ENCODE assay signal across 15 cellular contexts in genomic region chr17:8946476-8946875, GRCh38. TPM values are rescaled to one million over a fixed set of nuclear protein-coding genes. Genes with fewer than 3 reads are reported as not detected.
DNase-seq lines count a peak whose midpoint lies in the region; ATAC-seq and TF ChIP-seq lines count a peak whose summit lies in the region.
"Had no signal": no experiment of that assay in that cellular context is flagged by ENCODE, and none has a peak within 500 bp of the region (broad histone marks: within the 10 kb centered on the region; RNA-seq: fewer than 3 reads in every experiment).

No MANE protein-coding gene starts in this region.

- H3K36me3 ChIP-seq in left lung = peaks cover 0 to 11% of the 10 kb centered on the region in 2 donors
- H3K36me3 ChIP-seq: tibial artery had no signal

- peak overlapping the region; percentile 32 for H3K27ac Mint-ChIP-seq in activated T-helper 1 cell treated with anti-CD3 and anti-CD28 coated beads, Interleukin-12 subunit alpha, Interleukin-12 subunit beta, Interleukin-2, Interleukin-4 antibody, amounts not matched to agents 30 ng/mL and 10 ng/mL and 1 ng/mL, durations not matched to agents 14 hours and 24 hours and 36 hours

- DNase-seq in AG10803 (ENCODE audit: low read depth) (peak; percentile 37), EL (peak; percentile 63), left lung (peak in 1 of 2 donors; percentile 56), putamen (ENCODE audit: low spot score) (no peak), ecto neural progenitor cell (ENCODE audit: low spot score) (no peak), Kasumi-1 (lab: John Stamatoyannopoulos, UW) (no peak)
- DNase-seq in activated T-helper 1 cell treated with anti-CD3 and anti-CD28 coated beads, Interleukin-12 subunit alpha, Interleukin-12 subunit beta, Interleukin-2, Interleukin-4 antibody, amounts not matched to agents 30 ng/mL and 10 ng/mL and 1 ng/mL, durations not matched to agents 14 hours and 24 hours and 36 hours (ENCODE audit: low spot score) = no peak
- DNase-seq: C1 segment of cervical spinal cord, GF-D8, mucosa of descending colon, tibial artery had no signal

- peaks cover 0 to 7% of the 10 kb centered on the region in 2 donors for H3K27me3 ChIP-seq in left lung

- peaks cover 49% of the 10 kb centered on the region for H3K36me3 Mint-ChIP-seq in activated T-helper 1 cell treated with anti-CD3 and anti-CD28 coated beads, Interleukin-12 subunit alpha, Interleukin-12 subunit beta, Interleukin-2, Interleukin-4 antibody, amounts not matched to agents 30 ng/mL and 10 ng/mL and 1 ng/mL, durations not matched to agents 14 hours and 24 hours and 36 hours (ENCODE audit: low read depth)

- H3K9me3 Mint-ChIP-seq in activated T-helper 1 cell treated with anti-CD3 and anti-CD28 coated beads, Interleukin-12 subunit alpha, Interleukin-12 subunit beta, Interleukin-2, Interleukin-4 antibody, amounts not matched to agents 30 ng/mL and 10 ng/mL and 1 ng/mL, durations not matched to agents 14 hours and 24 hours and 36 hours = peaks cover 18% of the 10 kb centered on the region

- peak; percentile 47 for ATAC-seq in left lung
- no peak for ATAC-seq in GM21737 (IDR thresholded peaks at IDR 0.05; ENCODE audit: unreplicated experiment)
- ATAC-seq: mucosa of descending colon had no signal

- H3K4me3 ChIP-seq in AG10803 (ENCODE audit: low read length) = no peak overlapping the region
- H3K4me3 ChIP-seq in left lung = no peak overlapping the region
- H3K4me3 ChIP-seq: mucosa of descending colon, tibial artery had no signal

- intact Hi-C loops in activated T-helper 1 cell treated with anti-CD3 and anti-CD28 coated beads, Interleukin-12 subunit alpha, Interleukin-12 subunit beta, Interleukin-2, Interleukin-4 antibody, amounts not matched to agents 30 ng/mL and 10 ng/mL and 1 ng/mL, durations not matched to agents 14 hours and 24 hours and 36 hours (cut with micrococcal nuclease) = no loop called here
- intact Hi-C loops in left lung (cut with DNase I) = no loop called here

- H3K4me1 ChIP-seq in left lung = peaks cover 0 to 91% of the 10 kb centered on the region in 2 donors
- H3K4me1 ChIP-seq: tibial artery had no signal

- TF ChIP-seq CTCF in AG10803 (conservative IDR thresholded peaks at IDR 0.05; ENCODE audit: low read length) (no peak), left lung (IDR thresholded peaks at IDR 0.05) (no peak)

- H3K27ac ChIP-seq in left lung = peak overlapping the region in 1 of 2 donors; percentile 83
- H3K27ac ChIP-seq: tibial artery, VCaP had no signal

- peaks cover 69% of the 10 kb centered on the region for H3K4me1 Mint-ChIP-seq in activated T-helper 1 cell treated with anti-CD3 and anti-CD28 coated beads, Interleukin-12 subunit alpha, Interleukin-12 subunit beta, Interleukin-2, Interleukin-4 antibody, amounts not matched to agents 30 ng/mL and 10 ng/mL and 1 ng/mL, durations not matched to agents 14 hours and 24 hours and 36 hours (ENCODE audit: low read depth)

- no peak overlapping the region for H3K4me3 Mint-ChIP-seq in activated T-helper 1 cell treated with anti-CD3 and anti-CD28 coated beads, Interleukin-12 subunit alpha, Interleukin-12 subunit beta, Interleukin-2, Interleukin-4 antibody, amounts not matched to agents 30 ng/mL and 10 ng/mL and 1 ng/mL, durations not matched to agents 14 hours and 24 hours and 36 hours

- H3K9me3 ChIP-seq in left lung = no peaks in the 10 kb centered on the region
- H3K9me3 ChIP-seq: mucosa of descending colon had no signal

- H3K27me3 Mint-ChIP-seq in activated T-helper 1 cell treated with anti-CD3 and anti-CD28 coated beads, Interleukin-12 subunit alpha, Interleukin-12 subunit beta, Interleukin-2, Interleukin-4 antibody, amounts not matched to agents 30 ng/mL and 10 ng/mL and 1 ng/mL, durations not matched to agents 14 hours and 24 hours and 36 hours (ENCODE audit: insufficient read depth) = no peaks in the 10 kb centered on the region

RNA-seq across cellular contexts. Expression of gene PIK3R5, which starts 19.0 kb away (rescaled TPM):
- total RNA-seq in activated T-helper 1 cell treated with anti-CD3 and anti-CD28 coated beads, Interleukin-12 subunit alpha, Interleukin-12 subunit beta, Interleukin-2, Interleukin-4 antibody, amounts not matched to agents 30 ng/mL and 10 ng/mL and 1 ng/mL, durations not matched to agents 14 hours and 24 hours and 36 hours = 30.5 and 33.6 TPM in 2 replicates
- 10 to 100 TPM; 19.4 to 84.8 TPM for total RNA-seq in left lung
- total RNA-seq: glomerular endothelial cell, pulmonary artery endothelial cell had no signal

Comparison
In these comparisons a context has a peak if more than half of its experiments do, and no peak if none do; other contexts are left out.
1. DNase-seq: peak in AG10803 (single experiment) and EL (single experiment); none in activated T-helper 1 cell treated with anti-CD3 and anti-CD28 coated beads, Interleukin-12 subunit alpha, Interleukin-12 subunit beta, Interleukin-2, Interleukin-4 antibody, amounts not matched to agents 30 ng/mL and 10 ng/mL and 1 ng/mL, durations not matched to agents 14 hours and 24 hours and 36 hours (single experiment), putamen (single experiment), ecto neural progenitor cell (single experiment) and Kasumi-1 (0 of 2).